2 cellular contexts compared by ENCODE assay signal in genomic region chr17:57490446-57490845, GRCh38.
TF ChIP-seq lines count a peak whose summit lies in the region.

No MANE protein-coding gene starts in this region.

TF ChIP-seq in WTC11, 78 proteins besides CTCF, POLR2A, EP300 and RAD21 (continued from another document):
- TF ChIP-seq PRDM15 (CRISPR knock-in tag; IDR thresholded peaks at IDR 0.05) = peak; percentile 43; the same call in 1 of the 2 replicates

TF ChIP-seq in GM23338, 12 proteins besides CTCF, POLR2A, EP300 and RAD21:
- no peak for TF ChIP-seq ZNF462 (CRISPR knock-in tag; IDR thresholded peaks at IDR 0.05)
- TF ChIP-seq POLR2AphosphoS5 (IDR thresholded peaks at IDR 0.05; ENCODE audit: low read depth) = no peak
- no peak for TF ChIP-seq NANOG (IDR thresholded peaks at IDR 0.05; ENCODE audit: borderline replicate concordance)
- no peak for TF ChIP-seq JUNB (IDR thresholded peaks at IDR 0.05; ENCODE audit: unreplicated experiment)
- no peak for TF ChIP-seq EZH2 (IDR thresholded peaks at IDR 0.05; ENCODE audit: low read depth, unreplicated experiment)
- no peak for TF ChIP-seq REST (IDR thresholded peaks at IDR 0.05; ENCODE audit: unreplicated experiment)
- TF ChIP-seq CREB1 (CRISPR knock-in tag; IDR thresholded peaks at IDR 0.05; ENCODE audit: low read depth) = no peak
- TF ChIP-seq ZNF114 (CRISPR knock-in tag; IDR thresholded peaks at IDR 0.05) = no peak
- TF ChIP-seq ETS1 (IDR thresholded peaks at IDR 0.05) = no peak
- no peak for TF ChIP-seq ZNF331 (CRISPR knock-in tag; IDR thresholded peaks at IDR 0.05; ENCODE audit: low read depth)
- TF ChIP-seq EZH2phosphoT487 (IDR thresholded peaks at IDR 0.05; ENCODE audit: unreplicated experiment) = no peak
- TF ChIP-seq STAT1 (IDR thresholded peaks at IDR 0.05; ENCODE audit: unreplicated experiment) = no peak
